ENCODE assay signal across 9 cellular contexts in genomic region chr1:198400063-198400462, GRCh38.
"Had no signal": no experiment of that assay in that cellular context is flagged by ENCODE, and none has a peak within 500 bp of the region (broad histone marks: within the 10 kb centered on the region; RNA-seq: fewer than 3 reads in every experiment).

No MANE protein-coding gene starts in this region.

- H3K4me3 ChIP-seq: GM23248, GM23338, HAP-1 had no signal

- DNase-seq: GM23248, GOT3, H7, H9, HCEC 1CT, HFFc6 had no signal

- H3K27ac ChIP-seq: GM23248 had no signal

- H3K9me3 ChIP-seq: HAP-1 had no signal

- H2AFZ ChIP-seq: GM23248, GM23338 had no signal

- H3K4me2 ChIP-seq: GM23338 had no signal

- H3K36me3 ChIP-seq: HAP-1 had no signal

- ATAC-seq: GM23338, HCT116 had no signal
